Comparison of ENCODE assay signal across 8 cellular contexts in genomic region chr5:473344-474192, GRCh38. TPM values are rescaled to one million over a fixed set of nuclear protein-coding genes. Genes with fewer than 3 reads are reported as not detected.
DNase-seq lines count a peak whose midpoint lies in the region; ATAC-seq, FAIRE-seq and TF ChIP-seq lines count a peak whose summit lies in the region.

No MANE protein-coding gene starts in this region.

- peaks cover 34% of the 10 kb centered on the region for H3K4me1 ChIP-seq in DND-41 (ENCODE audit: insufficient read depth, low read length)
- peaks cover 19% of the 10 kb centered on the region for H3K4me1 ChIP-seq in SJSA1 (replicated peaks)
- peaks cover 20% of the 10 kb centered on the region for H3K4me1 ChIP-seq in keratinocyte (ENCODE audit: control insufficient read depth, extremely low read depth, insufficient read depth, low read length)

- H4K20me1 ChIP-seq in DND-41 (ENCODE audit: insufficient read depth, low read length), result peaks cover 34% of the 10 kb centered on the region
- H4K20me1 ChIP-seq in keratinocyte (ENCODE audit: control insufficient read depth, extremely low read depth, insufficient read depth, low read length), result no peaks in the 10 kb centered on the region

- H3K4me2 ChIP-seq in DND-41 (ENCODE audit: insufficient read depth, low read length) (peak overlapping the region; percentile 97), keratinocyte (ENCODE audit: control insufficient read depth, extremely low read depth, insufficient read depth, low read depth, low read length) (peak overlapping the region; percentile 86)

- peaks cover 22% of the 10 kb centered on the region for H3K36me3 ChIP-seq in DND-41 (ENCODE audit: insufficient read depth, low read length)
- peaks cover 30% of the 10 kb centered on the region for H3K36me3 ChIP-seq in SJSA1
- no peaks in the 10 kb centered on the region for H3K36me3 ChIP-seq in bronchial epithelial cell (ENCODE audit: control insufficient read depth, insufficient read depth, low read length)
- H3K36me3 ChIP-seq in keratinocyte (ENCODE audit: control insufficient read depth in 2 of 2, extremely low read depth in 1 of 2, insufficient read depth in 2 of 2, low read length in 2 of 2), result peaks cover 0 to 5% of the 10 kb centered on the region in 2 experiments

- H3K4me3 ChIP-seq in DND-41 (ENCODE audit: low read depth in 1 of 2, low read length in 2 of 2) (peak overlapping the region; percentile 73 to 75), SJSA1 (peak overlapping the region; percentile 90), bronchial epithelial cell (ENCODE audit: low read depth, low read length) (peak overlapping the region; percentile 74), keratinocyte (ENCODE audit: control insufficient read depth in 2 of 3, extremely low read depth in 1 of 3, insufficient read depth in 2 of 3, low read depth in 1 of 3, low read length in 3 of 3) (peak overlapping the region; percentile 72 to 83 (median 81))

- FAIRE-seq in bronchial epithelial cell (lab: Jason Lieb, UNC) (no peak), keratinocyte (lab: Jason Lieb, UNC) (no peak), GM12891 (lab: Jason Lieb, UNC) (no peak)

- TF ChIP-seq CTCF in DND-41 (IDR thresholded peaks at IDR 0.05; ENCODE audit: borderline replicate concordance, extremely low read depth, low read length, poor library complexity, severe bottlenecking) (no peak), bronchial epithelial cell (IDR thresholded peaks at IDR 0.05; ENCODE audit: insufficient read depth, low read length, severe bottlenecking) (no peak), keratinocyte (optimal IDR thresholded peaks at IDR 0.05 in 1 of 3, IDR thresholded peaks at IDR 0.05 in 1 of 3, conservative IDR thresholded peaks at IDR 0.05 in 1 of 3; ENCODE audit: extremely low read depth in 1 of 3, insufficient read depth in 2 of 3, low read length in 3 of 3) (no peak)

- no peaks in the 10 kb centered on the region for H3K27me3 ChIP-seq in DND-41 (ENCODE audit: insufficient read depth, low read length, poor library complexity)
- peaks cover 43% of the 10 kb centered on the region for H3K27me3 ChIP-seq in SJSA1 (replicated peaks)
- no peaks in the 10 kb centered on the region for H3K27me3 ChIP-seq in bronchial epithelial cell (ENCODE audit: control insufficient read depth, insufficient read depth, low read length)
- peaks cover 25% of the 10 kb centered on the region for H3K27me3 ChIP-seq in keratinocyte (ENCODE audit: control insufficient read depth, extremely low read depth, insufficient read depth, low read length)

- H3K9me1 ChIP-seq in keratinocyte (ENCODE audit: control insufficient read depth, extremely low read depth, insufficient read depth, low read length), result no peaks in the 10 kb centered on the region

- H3K27ac ChIP-seq in DND-41 (ENCODE audit: low read length) (peak overlapping the region; percentile 54), SJSA1 (no peak overlapping the region), keratinocyte (ENCODE audit: control insufficient read depth, insufficient read depth, low read length) (peak overlapping the region; percentile 40)

- H3K9ac ChIP-seq in DND-41 (ENCODE audit: low read depth, low read length) (peak overlapping the region; percentile 95), keratinocyte (ENCODE audit: control insufficient read depth, extremely low read depth, insufficient read depth, low read length) (peak overlapping the region; percentile 72)

- TF ChIP-seq POLR2A in GM12891 (IDR thresholded peaks at IDR 0.05; ENCODE audit: low read depth, low read length), result no peak

- peak; percentile 47 for DNase-seq in DND-41
- peak in 1 of 2 experiments; percentile 57 for DNase-seq in SJSA1 (ENCODE audit: low read depth in 1 of 2, low spot score in 2 of 2)
- DNase-seq in bronchial epithelial cell (ENCODE audit: low read depth), result peak; percentile 29
- DNase-seq in keratinocyte (ENCODE audit: low read depth, low spot score), result no peak
- DNase-seq in stimulated activated CD4-positive, alpha-beta T cell treated with anti-CD3 and anti-CD28 coated beads, Interleukin-12 subunit alpha, Interleukin-12 subunit beta, amount 100 ng/mL, for 4 hours, result peak; percentile 27
- no peak for DNase-seq in GM12891 (ENCODE audit: insufficient read length, low spot score)

- H2AFZ ChIP-seq in DND-41 (ENCODE audit: low read depth, low read length), result peak overlapping the region; percentile 68
- peak overlapping the region; percentile 15 for H2AFZ ChIP-seq in keratinocyte (ENCODE audit: control insufficient read depth, low read length)

- dilution Hi-C loops in keratinocyte (cut with MboI; ENCODE audit: extremely low pct_ligation_motif_present, low sequenced_read_pairs), result no loop called here

- peak; percentile 50 for ATAC-seq in DND-41 (ENCODE audit: insufficient read depth, low read depth)
- peak; percentile 39 for ATAC-seq in GM21390 (IDR thresholded peaks at IDR 0.05; ENCODE audit: unreplicated experiment)
- ATAC-seq in HG03571 (IDR thresholded peaks at IDR 0.05; ENCODE audit: unreplicated experiment), result peak; percentile 38

- H3K79me2 ChIP-seq in DND-41 (ENCODE audit: insufficient read depth, low read length), result peaks cover 35% of the 10 kb centered on the region
- H3K79me2 ChIP-seq in keratinocyte (ENCODE audit: control insufficient read depth, insufficient read depth, low read length), result peaks cover 16% of the 10 kb centered on the region

- H3K9me3 ChIP-seq in DND-41 (ENCODE audit: insufficient read depth, low read length, severe bottlenecking) (no peaks in the 10 kb centered on the region), SJSA1 (replicated peaks) (peaks cover 3% of the 10 kb centered on the region; the same call in 1 of the 2 replicates), keratinocyte (ENCODE audit: control insufficient read depth, low read depth, low read length) (no peaks in the 10 kb centered on the region)

TF ChIP-seq in GM12891, 5 proteins besides CTCF, POLR2A, EP300 and RAD21:
- TF ChIP-seq POLR2AphosphoS5 (IDR thresholded peaks at IDR 0.05; ENCODE audit: low read depth, low read length) (no peak), PAX5 (IDR thresholded peaks at IDR 0.05; ENCODE audit: insufficient read depth, low read length, severe bottlenecking) (no peak), TAF1 (IDR thresholded peaks at IDR 0.05; ENCODE audit: low read depth, low read length) (no peak), SPI1 (IDR thresholded peaks at IDR 0.05; ENCODE audit: low read depth, low read length) (no peak), POU2F2 (IDR thresholded peaks at IDR 0.05; ENCODE audit: low read depth, low read length) (no peak)

RNA-seq across cellular contexts. Expression of gene EXOC3, which starts 30.6 kb away (rescaled TPM):
- total RNA-seq in SJSA1 (2014; rRNA removed; shearing (Covaris generic)), result 21.0 and 26.9 TPM in 2 replicates
- total RNA-seq in bronchial epithelial cell, result 37.5 and 42.4 TPM in 2 replicates
- polyA plus RNA-seq in keratinocyte, result 13.6 to 14.4 TPM (median 14.2 TPM) in 3 replicates
- polyA plus RNA-seq in keratinocyte (2011; ENCODE audit: low read depth), result 28.9 TPM
- 11.4 and 14.7 TPM in 2 replicates for polyA plus RNA-seq in keratinocyte (2011; cell fraction: cytosol; rRNA removed)
- polyA plus RNA-seq in keratinocyte (2011; cell fraction: nucleus; rRNA removed), result 32.5 and 35.7 TPM in 2 replicates
- polyA plus RNA-seq in keratinocyte (2012; ENCODE audit: low replicate concordance), result 23.7 and 26.2 TPM in 2 replicates
- polyA minus RNA-seq in keratinocyte, result 14.0 to 18.2 TPM (median 17.5 TPM) in 3 replicates
- 11.7 TPM for polyA minus RNA-seq in keratinocyte (2011; cell fraction: cytosol; rRNA and poly(A)+ RNA removed)
- 12.8 and 18.8 TPM in 2 replicates for polyA minus RNA-seq in keratinocyte (2011; cell fraction: nucleus; rRNA and poly(A)+ RNA removed)
- 46.1 TPM for polyA plus RNA-seq in GM12891 (2012; ENCODE audit: low read depth, missing spikeins)

RNA-seq across cellular contexts. Expression of gene SLC9A3, which starts 50.7 kb away (rescaled TPM):
- 3.1 and 3.7 TPM in 2 replicates for total RNA-seq in SJSA1 (2014; rRNA removed; shearing (Covaris generic))
- 0.64 and 1.6 TPM in 2 replicates for total RNA-seq in bronchial epithelial cell
- 0.55 to 0.85 TPM (median 0.75 TPM) in 3 replicates for polyA plus RNA-seq in keratinocyte
- polyA plus RNA-seq in keratinocyte (2011; ENCODE audit: low read depth), result not detected
- 0.52 and 0.65 TPM in 2 replicates for polyA plus RNA-seq in keratinocyte (2011; cell fraction: cytosol; rRNA removed)
- polyA plus RNA-seq in keratinocyte (2011; cell fraction: nucleus; rRNA removed), result 1.4 and 1.7 TPM in 2 replicates
- polyA plus RNA-seq in keratinocyte (2012; ENCODE audit: low replicate concordance), result 0.64 and 1.3 TPM in 2 replicates
- 0.13 to 0.26 TPM (median 0.16 TPM) in 3 replicates for polyA minus RNA-seq in keratinocyte
- 0.38 TPM for polyA minus RNA-seq in keratinocyte (2011; cell fraction: cytosol; rRNA and poly(A)+ RNA removed)
- 0.54 and 0.63 TPM in 2 replicates for polyA minus RNA-seq in keratinocyte (2011; cell fraction: nucleus; rRNA and poly(A)+ RNA removed)
- 1.8 TPM for polyA plus RNA-seq in GM12891 (2012; ENCODE audit: low read depth, missing spikeins)

Comparison
In these comparisons a context has a peak if more than half of its experiments do, and no peak if none do; other contexts are left out.
1. DNase-seq: peak in DND-41 (single experiment), bronchial epithelial cell (single experiment) and stimulated activated CD4-positive, alpha-beta T cell treated with anti-CD3 and anti-CD28 coated beads, Interleukin-12 subunit alpha, Interleukin-12 subunit beta, amount 100 ng/mL, for 4 hours (single experiment); none in keratinocyte (single experiment) and GM12891 (single experiment).
2. Peak in every context shown above with its lines, with median percentiles within 50 percentile points of each other: ATAC-seq and H3K4me3 ChIP-seq.